In the genomic region with DNA sequence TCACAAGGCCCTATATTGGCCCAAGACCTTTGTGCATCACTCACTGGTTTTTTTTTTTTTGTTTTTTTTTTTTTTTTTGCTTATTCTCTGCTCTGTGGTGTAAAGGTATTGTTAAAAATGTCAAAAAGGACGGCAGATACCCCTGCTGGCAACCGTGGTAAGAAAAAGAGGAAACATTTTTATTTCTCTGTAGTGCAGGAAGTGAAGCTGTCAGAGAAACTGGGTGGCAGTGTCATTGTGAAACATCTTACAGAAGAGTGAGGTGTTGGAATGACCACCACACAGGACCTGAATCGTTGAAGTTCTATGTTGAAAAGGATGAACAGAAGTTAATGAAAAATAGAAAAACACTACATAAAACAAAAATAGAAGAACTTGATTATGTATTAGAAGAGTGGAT, we compare ENCODE assay signal across 9 cellular contexts.
DNase-seq lines count a peak whose midpoint lies in the region; ATAC-seq lines count a peak whose summit lies in the region.
"Had no signal": no experiment of that assay in that cellular context is flagged by ENCODE, and none has a peak within 500 bp of the region (broad histone marks: within the 10 kb centered on the region; RNA-seq: fewer than 3 reads in every experiment).

No MANE protein-coding gene starts in this region.

- peaks cover 0 to 7% (median 0%) of the 10 kb centered on the region in 3 donors for H3K27me3 Mint-ChIP-seq in naive B cell

- no peak overlapping the region for H3K4me3 Mint-ChIP-seq in naive B cell

- H3K27ac Mint-ChIP-seq in naive B cell = peak overlapping the region in 2 of 6 donors; percentile 12 to 21

- H3K4me1 Mint-ChIP-seq in naive B cell = peaks cover 6 to 11% (median 11%) of the 10 kb centered on the region in 3 donors

- H3K9me3 Mint-ChIP-seq in naive B cell = no peaks in the 10 kb centered on the region

- DNase-seq in SIG-M5 treated with dmso at 0.1 percent for 504 hours (lab: John Stamatoyannopoulos, UW; ENCODE audit: unreplicated experiment) (peak; percentile 47), SIG-M5 (lab: John Stamatoyannopoulos, UW) (no peak), naive B cell (peak; percentile 23), AG20443 (ENCODE audit: low spot score) (no peak), putamen (ENCODE audit: low spot score) (no peak), NCI-H524 treated with DMSO at 0.1 percent for 48 hours (lab: John Stamatoyannopoulos, UW) (no peak)
- DNase-seq: NCI-H69 had no signal

- ATAC-seq in GM21786 (IDR thresholded peaks at IDR 0.05; ENCODE audit: unreplicated experiment) (peak; percentile 97), HG03469 (IDR thresholded peaks at IDR 0.05; ENCODE audit: unreplicated experiment) (peak; percentile 90), naive B cell (ENCODE audit: low read depth in 2 of 2) (peak; percentile 80 to 90)

- H3K36me3 Mint-ChIP-seq in naive B cell = no peaks in the 10 kb centered on the region

Comparison
In these comparisons a context has a peak if more than half of its experiments do, and no peak if none do; other contexts are left out.
1. DNase-seq: peak in SIG-M5 treated with dmso at 0.1 percent for 504 hours (single experiment) and naive B cell (single experiment); none in SIG-M5 (single experiment), AG20443 (single experiment), putamen (single experiment) and NCI-H524 treated with DMSO at 0.1 percent for 48 hours (single experiment).
2. Peak in every context shown above with its lines, with median percentiles within 50 percentile points of each other: ATAC-seq.